1 cellular context compared by ENCODE assay signal in genomic region chr6:161829186-161829794, GRCh38.
TF ChIP-seq lines count a peak whose summit lies in the region.

No MANE protein-coding gene starts in this region.

TF ChIP-seq in GM23338, 12 proteins besides CTCF, POLR2A, EP300 and RAD21 (continued from another document):
- no peak for TF ChIP-seq ZNF462 (CRISPR knock-in tag; IDR thresholded peaks at IDR 0.05)
- no peak for TF ChIP-seq EZH2phosphoT487 (IDR thresholded peaks at IDR 0.05; ENCODE audit: unreplicated experiment)
TF ChIP-seq in GM23338: peak in this region for 0.
